ENCODE assay signal across 1 cellular context in genomic region chr19:44954649-44955499, GRCh38.
A peak's percentile ranks its signal among the peaks of the same experiment; 100 is the strongest.
TF ChIP-seq lines count a peak whose summit lies in the region.

CLPTM1 (plus strand) TSS chr19:44955380; CDS start chr19:44955396, 16 bp downstream.

TF ChIP-seq in K562, 482 proteins besides CTCF, POLR2A, EP300 and RAD21 (continued from another document):
- TF ChIP-seq NR4A1 (CRISPR knock-in tag; IDR thresholded peaks at IDR 0.05) (no peak), NR4A1 (tag; IDR thresholded peaks at IDR 0.05) (no peak), DMBX1 (CRISPR knock-in tag; IDR thresholded peaks at IDR 0.05; ENCODE audit: borderline replicate concordance) (no peak), GABPB2 (CRISPR knock-in tag; conservative IDR thresholded peaks at IDR 0.05) (no peak), ZSCAN29 (IDR thresholded peaks at IDR 0.05) (peak; percentile 87), NEUROD1 (IDR thresholded peaks at IDR 0.05; ENCODE audit: borderline replicate concordance, low read depth, low read length, partially characterized antibody) (peak; percentile 75), VEZF1 (CRISPR knock-in tag; IDR thresholded peaks at IDR 0.05) (peak; percentile 80), PML (IDR thresholded peaks at IDR 0.05; ENCODE audit: low read length) (peak; percentile 80), ATF1 (CRISPR knock-in tag; IDR thresholded peaks at IDR 0.05) (no peak), ATF1 (tag; IDR thresholded peaks at IDR 0.05) (peak; percentile 93), ZZZ3 (IDR thresholded peaks at IDR 0.05) (peak; percentile 92), SMARCA4 (IDR thresholded peaks at IDR 0.05) (no peak; the same call in 1 of the 2 replicates), U2AF2 (optimal IDR thresholded peaks at IDR 0.05; ENCODE audit: low read depth, low read length) (no peak), PHF20 (IDR thresholded peaks at IDR 0.05; ENCODE audit: partially characterized antibody) (peak; percentile 91), PRPF4 (IDR thresholded peaks at IDR 0.05; ENCODE audit: insufficient read depth, low read depth, low read length, poor library complexity, severe bottlenecking) (no peak), PHB (CRISPR knock-in tag; IDR thresholded peaks at IDR 0.05) (no peak), ASH1L (IDR thresholded peaks at IDR 0.05; ENCODE audit: borderline replicate concordance, low read depth, partially characterized antibody) (peak; percentile 70), FOXM1 (IDR thresholded peaks at IDR 0.05; ENCODE audit: low read depth) (peak; percentile 75; the same call in 1 of the 2 replicates), FOXM1 (CRISPR knock-in tag; IDR thresholded peaks at IDR 0.05; ENCODE audit: low read depth) (no peak; the same call in 1 of the 2 replicates), HES1 (IDR thresholded peaks at IDR 0.05; ENCODE audit: low read depth) (no peak), ZNF76 (CRISPR knock-in tag; IDR thresholded peaks at IDR 0.05; ENCODE audit: borderline replicate concordance) (no peak), SAP30 (IDR thresholded peaks at IDR 0.05; ENCODE audit: borderline replicate concordance, insufficient read depth, low read depth, low read length, poor library complexity, severe bottlenecking) (peak; percentile 58), ZNF740 (CRISPR knock-in tag; IDR thresholded peaks at IDR 0.05) (0 out of 2 replicates have a peak, but pooled peaks have one; percentile 56), ZNF740 (tag; IDR thresholded peaks at IDR 0.05) (0 out of 4 replicates have a peak, but pooled peaks of 1 of the 2 experiments have one; percentile 44), TBP (optimal IDR thresholded peaks at IDR 0.05; ENCODE audit: low read depth, low read length) (peak; percentile 73), ZNF431 (CRISPR knock-in tag; IDR thresholded peaks at IDR 0.05) (no peak), ARID1B (IDR thresholded peaks at IDR 0.05) (peak; percentile 33; the same call in 1 of the 2 replicates), CHCHD3 (CRISPR knock-in tag; IDR thresholded peaks at IDR 0.05) (no peak), ZBTB33 (CRISPR knock-in tag; IDR thresholded peaks at IDR 0.05) (peak; percentile 22; the same call in 1 of the 2 replicates), PURB (CRISPR knock-in tag; IDR thresholded peaks at IDR 0.05; ENCODE audit: low read depth) (no peak), GABPA (tag; conservative IDR thresholded peaks at IDR 0.05; ENCODE audit: low read depth) (peak; percentile 94), POLR2G (IDR thresholded peaks at IDR 0.05; ENCODE audit: low read depth, low read length) (peak; percentile 87), FOXK2 (conservative IDR thresholded peaks at IDR 0.05 in 1 of 2, IDR thresholded peaks at IDR 0.05 in 1 of 2; ENCODE audit: low read depth in 2 of 2) (peak; percentile 90 to 94), HBP1 (CRISPR knock-in tag; IDR thresholded peaks at IDR 0.05) (0 out of 2 replicates have a peak, but pooled peaks have one; percentile 16), KAT2B (IDR thresholded peaks at IDR 0.05; ENCODE audit: low read depth, low read length) (no peak), TSC22D4 (tag; IDR thresholded peaks at IDR 0.05) (no peak), TARDBP (IDR thresholded peaks at IDR 0.05) (peak; percentile 96), HNRNPL (IDR thresholded peaks at IDR 0.05; ENCODE audit: low read depth, low read length) (no peak), ELF2 (CRISPR knock-in tag; IDR thresholded peaks at IDR 0.05) (peak; percentile 93), EGR1 (conservative IDR thresholded peaks at IDR 0.05) (no peak; the same call in 1 of the 2 replicates), HOMEZ (CRISPR knock-in tag; IDR thresholded peaks at IDR 0.05) (no peak), SMAD1 (IDR thresholded peaks at IDR 0.05; ENCODE audit: low read depth, low read length, partially characterized antibody) (no peak), ZNF780A (CRISPR knock-in tag; IDR thresholded peaks at IDR 0.05) (no peak), ZNF551 (CRISPR knock-in tag; IDR thresholded peaks at IDR 0.05) (no peak), LCOR (CRISPR knock-in tag; IDR thresholded peaks at IDR 0.05) (peak; percentile 90; the same call in 1 of the 2 replicates), ZNF639 (CRISPR knock-in tag; conservative IDR thresholded peaks at IDR 0.05 in 1 of 2, IDR thresholded peaks at IDR 0.05 in 1 of 2) (peak in 1 of 2 experiments; percentile 97; a peak in 2 of 4 replicates), ZNF146 (CRISPR knock-in tag; IDR thresholded peaks at IDR 0.05; ENCODE audit: unreplicated experiment) (no peak), THAP12 (CRISPR knock-in tag; IDR thresholded peaks at IDR 0.05) (0 out of 2 replicates have a peak, but pooled peaks have one; percentile 46), TGIF2 (CRISPR knock-in tag; IDR thresholded peaks at IDR 0.05) (no peak), ZBTB7A (IDR thresholded peaks at IDR 0.05; ENCODE audit: borderline replicate concordance, control insufficient read depth, low read depth, low read length) (peak; percentile 68; the same call in 1 of the 2 replicates), KDM4B (IDR thresholded peaks at IDR 0.05; ENCODE audit: borderline replicate concordance in 2 of 2, low read depth in 1 of 2) (peak in 1 of 2 experiments; percentile 54; a peak in 1 of 4 replicates), GTF2B (IDR thresholded peaks at IDR 0.05; ENCODE audit: extremely low read depth, insufficient read length) (no peak), TCF3 (CRISPR knock-in tag; IDR thresholded peaks at IDR 0.05) (no peak; the same call in 1 of the 2 replicates), RUNX1 (IDR thresholded peaks at IDR 0.05; ENCODE audit: low read depth) (no peak), JUN (IDR thresholded peaks at IDR 0.05; ENCODE audit: borderline replicate concordance, low read depth, low read length) (peak; percentile 32; the same call in 1 of the 2 replicates), JUN (CRISPR knock-in tag; IDR thresholded peaks at IDR 0.05; ENCODE audit: borderline replicate concordance) (no peak), OTX1 (CRISPR knock-in tag; IDR thresholded peaks at IDR 0.05) (no peak), CREB3 (tag; conservative IDR thresholded peaks at IDR 0.05; ENCODE audit: low read depth) (no peak)
